ENCODE assay signal across 23 cellular contexts in the genomic region with DNA sequence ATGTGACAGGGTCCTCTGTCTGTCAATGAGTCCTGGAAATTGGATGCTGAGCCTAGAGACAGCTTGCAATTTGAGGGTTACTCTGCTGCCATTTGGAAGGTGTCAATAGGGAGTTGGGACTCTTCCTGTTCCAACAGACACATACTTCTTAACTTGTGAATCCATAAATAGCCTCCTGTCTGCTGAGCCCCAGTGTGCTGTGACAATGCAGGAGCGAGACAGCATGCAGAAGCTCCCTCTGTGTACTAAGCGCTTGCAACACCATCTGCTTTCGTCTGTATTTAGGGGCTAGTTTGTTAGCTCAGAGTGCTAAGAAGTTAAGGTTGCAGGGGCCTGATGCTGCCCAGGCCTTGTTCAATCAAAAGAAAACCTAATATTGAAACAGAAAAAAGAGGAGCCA. TPM values are rescaled to one million over a fixed set of nuclear protein-coding genes. Genes with fewer than 3 reads are reported as not detected.
"Had no signal": no experiment of that assay in that cellular context is flagged by ENCODE, and none has a peak within 500 bp of the region (broad histone marks: within the 10 kb centered on the region; RNA-seq: fewer than 3 reads in every experiment).

No MANE protein-coding gene starts in this region.

- H3K27ac ChIP-seq: adrenal gland, epithelial cell of prostate, left lung, tibial nerve, VCaP had no signal

- DNase-seq: activated CD4-positive, alpha-beta T cell treated with anti-CD3 and anti-CD28 coated beads for 1 hour; activated gamma-delta T cell treated with Interleukin-2 at 50 U/mL for 16 hours; adrenal gland; endodermal cell; foreskin fibroblast; left lung; retina; stimulated activated naive CD8-positive, alpha-beta T cell treated with anti-CD3 and anti-CD28 coated beads, Interleukin-15, Interleukin-2, amounts not matched to agents 100 U/mL and 50 U/mL, for 24 hours; substantia nigra; T-helper 2 cell had no signal

- H3K9me3 ChIP-seq: adrenal gland, left lung, tibial nerve had no signal

- ATAC-seq: activated naive CD4-positive, alpha-beta T cell treated with anti-CD3 and anti-CD28 coated beads, Interleukin-2, amount 50 U/mL, for 72 hours; left lung; stimulated activated naive CD8-positive, alpha-beta T cell treated with anti-CD3 and anti-CD28 coated beads, Interleukin-15, Interleukin-2, amounts not matched to agents 100 U/mL and 50 U/mL, for 24 hours had no signal

- H3K4me3 ChIP-seq: adrenal gland, left lung, tibial nerve had no signal

- H3K27me3 ChIP-seq: left lung, tibial nerve had no signal

- H3K4me1 ChIP-seq: adrenal gland, left lung, tibial nerve had no signal

- H3K36me3 ChIP-seq: adrenal gland, left lung, tibial nerve had no signal

RNA-seq across cellular contexts. Expression of a gene that starts 58.5 kb away (rescaled TPM):
- total RNA-seq: activated CD8-positive, alpha-beta memory T cell treated with anti-CD3 and anti-CD28 coated beads for 36 hours; activated naive CD4-positive, alpha-beta T cell treated with anti-CD3 and anti-CD28 coated beads, Interleukin-2, amount 50 U/mL, for 72 hours; adrenal gland; astrocyte; bronchial epithelial cell; chondrocyte; dermis microvascular lymphatic vessel endothelial cell; endodermal cell; glomerular endothelial cell; left lung; mononuclear cell; skeletal muscle tissue had no signal
- polyA plus RNA-seq: adrenal gland, keratinocyte had no signal
